ENCODE assay signal across 12 cellular contexts in genomic region chr11:119863811-119864601, GRCh38.
DNase-seq lines count a peak whose midpoint lies in the region; ATAC-seq and TF ChIP-seq lines count a peak whose summit lies in the region.
"Had no signal": no experiment of that assay in that cellular context is flagged by ENCODE, and none has a peak within 500 bp of the region (broad histone marks: within the 10 kb centered on the region; RNA-seq: fewer than 3 reads in every experiment).

No MANE protein-coding gene starts in this region.

- H3K36me3 Mint-ChIP-seq in activated CD8-positive, alpha-beta memory T cell treated with anti-CD3 and anti-CD28 coated beads, Interleukin-2, amount 10 ng/mL, durations not matched to agents 7 days and 5 days: no peaks in the 10 kb centered on the region

- no peaks in the 10 kb centered on the region for H3K79me2 ChIP-seq in osteoblast (ENCODE audit: insufficient read depth, low read length)

- H3K36me3 ChIP-seq in osteoblast (ENCODE audit: insufficient read depth, low read length): no peaks in the 10 kb centered on the region

- no peak for ATAC-seq in activated CD8-positive, alpha-beta memory T cell treated with anti-CD3 and anti-CD28 coated beads, Interleukin-2, amount 10 ng/mL, durations not matched to agents 7 days and 5 days

- H3K27me3 Mint-ChIP-seq in activated CD8-positive, alpha-beta memory T cell treated with anti-CD3 and anti-CD28 coated beads, Interleukin-2, amount 10 ng/mL, durations not matched to agents 7 days and 5 days: peaks cover 10% of the 10 kb centered on the region

- H4K20me1 ChIP-seq in osteoblast (ENCODE audit: insufficient read depth, low read length): no peaks in the 10 kb centered on the region

- no peak overlapping the region for H3K27ac Mint-ChIP-seq in activated CD8-positive, alpha-beta memory T cell treated with anti-CD3 and anti-CD28 coated beads, Interleukin-2, amount 10 ng/mL, durations not matched to agents 7 days and 5 days
- H3K27ac Mint-ChIP-seq: activated B cell treated with CpG ODN at 0.5 μM for 24 hours had no signal

- no peak overlapping the region for H3K27ac ChIP-seq in osteoblast (ENCODE audit: low read depth, low read length)
- H3K27ac ChIP-seq: C4-2B had no signal

- no peak for TF ChIP-seq CTCF in osteoblast (IDR thresholded peaks at IDR 0.05; ENCODE audit: extremely low read depth, low read depth, low read length)

- H3K9me3 Mint-ChIP-seq in activated CD8-positive, alpha-beta memory T cell treated with anti-CD3 and anti-CD28 coated beads, Interleukin-2, amount 10 ng/mL, durations not matched to agents 7 days and 5 days (ENCODE audit: low read depth): no peaks in the 10 kb centered on the region

- no peak overlapping the region for H3K4me3 Mint-ChIP-seq in activated CD8-positive, alpha-beta memory T cell treated with anti-CD3 and anti-CD28 coated beads, Interleukin-2, amount 10 ng/mL, durations not matched to agents 7 days and 5 days
- H3K4me3 Mint-ChIP-seq: activated B cell treated with CpG ODN at 0.5 μM for 24 hours had no signal

- H3K4me3 ChIP-seq in osteoblast (ENCODE audit: insufficient read depth, low read length): no peak overlapping the region
- H3K4me3 ChIP-seq: lung, smooth muscle cell had no signal

- CTCF ChIA-PET in activated CD8-positive, alpha-beta memory T cell treated with anti-CD3 and anti-CD28 coated beads, Interleukin-2, amount 10 ng/mL, durations not matched to agents 7 days and 5 days (lab: Charles Lee): no interaction called here

- no peaks in the 10 kb centered on the region for H3K4me1 ChIP-seq in osteoblast (ENCODE audit: insufficient read depth, low read length)

- peaks cover 20% of the 10 kb centered on the region for H3K27me3 ChIP-seq in osteoblast (ENCODE audit: insufficient read depth, low read length)

- H3K4me1 Mint-ChIP-seq in activated CD8-positive, alpha-beta memory T cell treated with anti-CD3 and anti-CD28 coated beads, Interleukin-2, amount 10 ng/mL, durations not matched to agents 7 days and 5 days: no peaks in the 10 kb centered on the region
- H3K4me1 Mint-ChIP-seq: activated B cell treated with CpG ODN at 0.5 μM for 24 hours had no signal

- H3K9me3 ChIP-seq in osteoblast (ENCODE audit: low read depth, low read length): no peaks in the 10 kb centered on the region

- H2AFZ ChIP-seq in osteoblast (ENCODE audit: low read length): no peak overlapping the region

- peak; percentile 58 for DNase-seq in HT-29 (ENCODE audit: low spot score)
- DNase-seq in NCI-H2196 treated with DMSO at 0.1 percent for 48 hours (lab: John Stamatoyannopoulos, UW; ENCODE audit: unreplicated experiment): peak; percentile 50
- DNase-seq in SW480 (ENCODE audit: low spot score): peak; percentile 88
- DNase-seq in retina: peak; percentile 87
- no peak for DNase-seq in islet precursor cell
- DNase-seq in activated CD8-positive, alpha-beta memory T cell treated with anti-CD3 and anti-CD28 coated beads, Interleukin-2, amount 10 ng/mL, durations not matched to agents 7 days and 5 days: no peak
- no peak for DNase-seq in osteoblast (ENCODE audit: insufficient read length, low spot score, missing footprints)
- DNase-seq in cerebellar cortex (ENCODE audit: low spot score): no peak
- DNase-seq: activated B cell treated with CpG ODN at 0.5 μM for 24 hours had no signal

- no peak overlapping the region for H3K4me2 ChIP-seq in osteoblast (ENCODE audit: insufficient read depth, low read length)
- H3K4me2 ChIP-seq: smooth muscle cell had no signal

Comparison
In these comparisons a context has a peak if more than half of its experiments do, and no peak if none do; other contexts are left out.
1. DNase-seq: peak in HT-29 (single experiment), NCI-H2196 treated with DMSO at 0.1 percent for 48 hours (single experiment), SW480 (single experiment) and retina (single experiment); none in islet precursor cell (single experiment), activated CD8-positive, alpha-beta memory T cell treated with anti-CD3 and anti-CD28 coated beads, Interleukin-2, amount 10 ng/mL, durations not matched to agents 7 days and 5 days (single experiment), osteoblast (single experiment) and cerebellar cortex (single experiment).